Comparison of ENCODE assay signal across 8 cellular contexts in genomic region chr4:80017125-80017854, GRCh38. TPM values are rescaled to one million over a fixed set of nuclear protein-coding genes. Genes with fewer than 3 reads are reported as not detected.
A peak's percentile ranks its signal among the peaks of the same experiment; 100 is the strongest.
DNase-seq lines count a peak whose midpoint lies in the region; ATAC-seq and TF ChIP-seq lines count a peak whose summit lies in the region.

No MANE protein-coding gene starts in this region.

- ATAC-seq in HG02973 (IDR thresholded peaks at IDR 0.05; ENCODE audit: unreplicated experiment): peak; percentile 73
- no peak for ATAC-seq in GM19452 (IDR thresholded peaks at IDR 0.05; ENCODE audit: unreplicated experiment)

- WGBS in SK-N-SH (ENCODE audit: low lambda C conversion rate): 46% methylated on average over 2 of the region's 2 CpGs
- 81% methylated on average over 2 of the region's 2 CpGs for WGBS in esophagus muscularis mucosa

- POLR2A ChIA-PET in SK-N-SH (lab: Yijun Ruan, JAX): no interaction called here

- no peak overlapping the region for H3K4me3 ChIP-seq in SK-N-SH (ENCODE audit: low read depth in 2 of 2, low read length in 1 of 2)
- no peak overlapping the region for H3K4me3 ChIP-seq in esophagus muscularis mucosa

- H3K9me3 ChIP-seq in SK-N-SH: no peaks in the 10 kb centered on the region
- no peaks in the 10 kb centered on the region for H3K9me3 ChIP-seq in esophagus muscularis mucosa

- CTCF ChIA-PET in SK-N-SH (lab: Yijun Ruan, JAX): no interaction called here

- peak overlapping the region; percentile 33; the same call in 1 of the 2 replicates for H3K9ac ChIP-seq in SK-N-SH

- peaks cover 56% of the 10 kb centered on the region for H3K79me2 ChIP-seq in SK-N-SH (ENCODE audit: insufficient read depth)

- no peaks in the 10 kb centered on the region for H4K20me1 ChIP-seq in SK-N-SH (ENCODE audit: insufficient read depth)

- no peak for TF ChIP-seq RAD21 in SK-N-SH (IDR thresholded peaks at IDR 0.05; ENCODE audit: low read length)

- H3K27ac ChIP-seq in SK-N-SH (ENCODE audit: low read depth in 2 of 2, low read length in 1 of 2): peak overlapping the region; percentile 70 to 83; a peak in 3 of 4 replicates
- peak overlapping the region in 2 of 4 donors; percentile 13 to 16 for H3K27ac ChIP-seq in esophagus muscularis mucosa (replicated peaks in 1 of 4)

- intact Hi-C loops in esophagus muscularis mucosa (cut with DNase I): no loop called here

- no peak for TF ChIP-seq CTCF in SK-N-SH (IDR thresholded peaks at IDR 0.05)
- no peak for TF ChIP-seq CTCF in esophagus muscularis mucosa (IDR thresholded peaks at IDR 0.05)

- peak overlapping the region; percentile 42 for H3K4me2 ChIP-seq in SK-N-SH

- TF ChIP-seq EP300 in SK-N-SH (IDR thresholded peaks at IDR 0.05; ENCODE audit: borderline replicate concordance in 1 of 2, low read depth in 1 of 2, low read length in 1 of 2) (peak in 1 of 2 experiments; percentile 64; a peak in 2 of 4 replicates), esophagus muscularis mucosa (IDR thresholded peaks at IDR 0.05) (no peak)

- H3K9me2 ChIP-seq in SK-N-SH: no peaks in the 10 kb centered on the region

- DNase-seq in GM03348 (ENCODE audit: low spot score): peak; percentile 76
- DNase-seq in SK-N-SH: no peak
- peak; percentile 90 for DNase-seq in kidney tubule cell (ENCODE audit: low spot score)
- DNase-seq in esophagus muscularis mucosa (ENCODE audit: extremely low spot score): no peak
- no peak for DNase-seq in DMS114 treated with DMSO at 0.1 percent for 48 hours (lab: John Stamatoyannopoulos, UW; ENCODE audit: unreplicated experiment)
- no peak for DNase-seq in cortex of kidney (lab: John Stamatoyannopoulos, UW)

- no peak overlapping the region for H2AFZ ChIP-seq in SK-N-SH (ENCODE audit: low read depth)

- H3K4me1 ChIP-seq in SK-N-SH (ENCODE audit: control insufficient read depth in 1 of 2, insufficient read depth in 2 of 2, low read depth in 1 of 2, low read length in 1 of 2): peaks cover 3 to 37% of the 10 kb centered on the region in 2 experiments
- H3K4me1 ChIP-seq in esophagus muscularis mucosa: peaks cover 0 to 50% (median 29%) of the 10 kb centered on the region in 4 donors

- no peak for TF ChIP-seq POLR2A in esophagus muscularis mucosa (IDR thresholded peaks at IDR 0.05; ENCODE audit: low read depth)

- H3F3A ChIP-seq in SK-N-SH (replicated peaks; ENCODE audit: insufficient read depth): peaks cover 59% of the 10 kb centered on the region

- H3K36me3 ChIP-seq in SK-N-SH (replicated peaks in 1 of 2; ENCODE audit: control insufficient read depth in 1 of 2, insufficient read depth in 2 of 2, low read length in 1 of 2) (peaks cover 53 to 80% of the 10 kb centered on the region in 2 experiments), esophagus muscularis mucosa (peaks cover 9 to 83% (median 45%) of the 10 kb centered on the region in 4 donors)

- no peaks in the 10 kb centered on the region for H3K27me3 ChIP-seq in SK-N-SH (ENCODE audit: insufficient read depth)
- no peaks in the 10 kb centered on the region for H3K27me3 ChIP-seq in esophagus muscularis mucosa

TF ChIP-seq in SK-N-SH, 30 proteins besides CTCF, POLR2A, EP300 and RAD21:
- TF ChIP-seq CHD2 (IDR thresholded peaks at IDR 0.05; ENCODE audit: low read length, partially characterized antibody) (no peak), ELF1 (IDR thresholded peaks at IDR 0.05) (peak; percentile 18; the same call in 1 of the 2 replicates), NFIC (IDR thresholded peaks at IDR 0.05; ENCODE audit: borderline replicate concordance) (peak; percentile 22; the same call in 1 of the 2 replicates), RXRA (IDR thresholded peaks at IDR 0.05; ENCODE audit: borderline replicate concordance, low read depth) (peak; percentile 13), RFX5 (IDR thresholded peaks at IDR 0.05; ENCODE audit: low read length) (no peak), TAF1 (IDR thresholded peaks at IDR 0.05; ENCODE audit: borderline replicate concordance, low read depth, low read length) (no peak), TCF12 (IDR thresholded peaks at IDR 0.05) (peak; percentile 64), FOSL2 (IDR thresholded peaks at IDR 0.05; ENCODE audit: borderline replicate concordance, low read depth) (peak; percentile 77; the same call in 1 of the 2 replicates), JUND (IDR thresholded peaks at IDR 0.05) (peak; percentile 54), TEAD4 (IDR thresholded peaks at IDR 0.05; ENCODE audit: borderline replicate concordance, insufficient read depth) (peak; percentile 58; the same call in 1 of the 2 replicates), PBX3 (IDR thresholded peaks at IDR 0.05) (peak; percentile 40)

RNA-seq across cellular contexts. Expression of gene ANTXR2, which starts 55.7 kb away (rescaled TPM):
- polyA plus RNA-seq in SK-N-SH (2012; rRNA removed): 48.8 and 60.7 TPM in 2 replicates
- polyA plus RNA-seq in SK-N-SH (2012; cell fraction: cytosol; rRNA removed): 87.3 and 97.5 TPM in 2 replicates
- polyA plus RNA-seq in SK-N-SH (2012; cell fraction: nucleus; rRNA removed): 24.9 and 72.8 TPM in 2 replicates
- 100 to 1,000 TPM; 319 to 518 (median 329) TPM for total RNA-seq in esophagus muscularis mucosa

Comparison
In these comparisons a context has a peak if more than half of its experiments do, and no peak if none do; other contexts are left out.
1. DNase-seq: peak in GM03348 (single experiment) and kidney tubule cell (single experiment); none in SK-N-SH (single experiment), esophagus muscularis mucosa (single experiment), DMS114 treated with DMSO at 0.1 percent for 48 hours (single experiment) and cortex of kidney (single experiment).